Comparison of ENCODE assay signal across 21 cellular contexts in genomic region chr5:104951829-104952228, GRCh38.
"Had no signal": no experiment of that assay in that cellular context is flagged by ENCODE, and none has a peak within 500 bp of the region (broad histone marks: within the 10 kb centered on the region; RNA-seq: fewer than 3 reads in every experiment).

No MANE protein-coding gene starts in this region.

- H3K4me3 Mint-ChIP-seq: activated CD8-positive, alpha-beta T cell treated with anti-CD3 and anti-CD28 coated beads, Interleukin-2, amount 10 ng/mL, durations not matched to agents 7 days and 5 days; activated T-helper 1 cell treated with anti-CD3 and anti-CD28 coated beads, Interleukin-12 subunit alpha, Interleukin-12 subunit beta, Interleukin-2, Interleukin-4 antibody, amounts not matched to agents 30 ng/mL and 10 ng/mL and 1 ng/mL, durations not matched to agents 14 hours and 24 hours and 36 hours; effector memory CD8-positive, alpha-beta T cell; naive thymus-derived CD8-positive, alpha-beta T cell; neural progenitor cell; stimulated activated naive B cell treated with anti-CD40 and anti-IgM and Interleukin-4, amounts not matched to agents 10 μg/mL and 1 μg/mL and 100 μg/mL, for 72 hours; type B pancreatic cell had no signal

- H3K4me1 ChIP-seq: adrenal gland, esophagus squamous epithelium, heart right ventricle, lower lobe of right lung, neural progenitor cell, sigmoid colon had no signal

- H3K27ac Mint-ChIP-seq: activated CD8-positive, alpha-beta T cell treated with anti-CD3 and anti-CD28 coated beads, Interleukin-2, amount 10 ng/mL, durations not matched to agents 7 days and 5 days; activated naive CD4-positive, alpha-beta T cell treated with anti-CD3 and anti-CD28 coated beads, Interleukin-2, amount 50 U/mL, for 72 hours; activated T-helper 1 cell treated with anti-CD3 and anti-CD28 coated beads, Interleukin-12 subunit alpha, Interleukin-12 subunit beta, Interleukin-2, Interleukin-4 antibody, amounts not matched to agents 30 ng/mL and 10 ng/mL and 1 ng/mL, durations not matched to agents 14 hours and 24 hours and 36 hours; effector memory CD8-positive, alpha-beta T cell; naive thymus-derived CD8-positive, alpha-beta T cell; neural progenitor cell; type B pancreatic cell had no signal

- H3K4me1 Mint-ChIP-seq: naive thymus-derived CD8-positive, alpha-beta T cell; neural progenitor cell; stimulated activated naive B cell treated with anti-CD40 and anti-IgM and Interleukin-4, amounts not matched to agents 10 μg/mL and 1 μg/mL and 100 μg/mL, for 72 hours had no signal

- H3K4me3 ChIP-seq: adrenal gland, esophagus squamous epithelium, heart right ventricle, lower lobe of right lung, neural progenitor cell, sigmoid colon, smooth muscle cell had no signal

- DNase-seq: activated CD4-positive, alpha-beta T cell treated with anti-CD3 and anti-CD28 coated beads, Interleukin-2, amount 50 U/mL, for 1 hour; activated CD4-positive, CD25-positive, alpha-beta regulatory T cell treated with anti-CD3 and anti-CD28 coated beads, Interleukin-2, amount 50 U/mL, for 72 hours; activated CD8-positive, alpha-beta T cell treated with anti-CD3 and anti-CD28 coated beads, Interleukin-2, amount 10 ng/mL, durations not matched to agents 7 days and 5 days; activated gamma-delta T cell treated with Interleukin-2 at 50 U/mL for 16 hours; adrenal gland; central memory CD4-positive, alpha-beta T cell; effector memory CD8-positive, alpha-beta T cell; esophagus squamous epithelium; heart right ventricle; kidney; lower lobe of right lung; naive thymus-derived CD8-positive, alpha-beta T cell; retina; sigmoid colon; stimulated activated CD4-positive, alpha-beta T cell treated with anti-CD3 and anti-CD28 coated beads, Interleukin-15, amount 100 ng/mL, for 24 hours; stimulated activated naive B cell treated with anti-CD40 and anti-IgM and Interleukin-4, amounts not matched to agents 10 μg/mL and 1 μg/mL and 100 μg/mL, for 72 hours had no signal

- ATAC-seq: activated CD8-positive, alpha-beta T cell treated with anti-CD3 and anti-CD28 coated beads, Interleukin-2, amount 10 ng/mL, durations not matched to agents 7 days and 5 days; activated naive CD4-positive, alpha-beta T cell treated with anti-CD3 and anti-CD28 coated beads, Interleukin-2, amount 50 U/mL, for 72 hours; effector memory CD8-positive, alpha-beta T cell; heart right ventricle; naive thymus-derived CD8-positive, alpha-beta T cell; stimulated activated naive B cell treated with anti-CD40 and anti-IgM and Interleukin-4, amounts not matched to agents 10 μg/mL and 1 μg/mL and 100 μg/mL, for 72 hours had no signal

- H2AFZ ChIP-seq: neural progenitor cell had no signal

- H3K36me3 Mint-ChIP-seq: activated naive CD4-positive, alpha-beta T cell treated with anti-CD3 and anti-CD28 coated beads, Interleukin-2, amount 50 U/mL, for 72 hours; neural progenitor cell; stimulated activated naive B cell treated with anti-CD40 and anti-IgM and Interleukin-4, amounts not matched to agents 10 μg/mL and 1 μg/mL and 100 μg/mL, for 72 hours; type B pancreatic cell had no signal

- H3K27ac ChIP-seq: adrenal gland, esophagus squamous epithelium, heart right ventricle, lower lobe of right lung, neural progenitor cell, sigmoid colon had no signal

- H3K9me3 ChIP-seq: adrenal gland, lower lobe of right lung, sigmoid colon had no signal

- H3K36me3 ChIP-seq: adrenal gland, esophagus squamous epithelium, heart right ventricle, lower lobe of right lung, neural progenitor cell, sigmoid colon had no signal

- H3K9me3 Mint-ChIP-seq: type B pancreatic cell had no signal

- H3K4me2 ChIP-seq: neural progenitor cell, smooth muscle cell had no signal

- H3K9ac ChIP-seq: neural progenitor cell had no signal

- H3K27me3 ChIP-seq: adrenal gland, esophagus squamous epithelium, heart right ventricle, neural progenitor cell, sigmoid colon had no signal

- H3K27me3 Mint-ChIP-seq: effector memory CD8-positive, alpha-beta T cell; naive thymus-derived CD8-positive, alpha-beta T cell; stimulated activated naive B cell treated with anti-CD40 and anti-IgM and Interleukin-4, amounts not matched to agents 10 μg/mL and 1 μg/mL and 100 μg/mL, for 72 hours; type B pancreatic cell had no signal
